11 cellular contexts compared by ENCODE assay signal in the genomic region with DNA sequence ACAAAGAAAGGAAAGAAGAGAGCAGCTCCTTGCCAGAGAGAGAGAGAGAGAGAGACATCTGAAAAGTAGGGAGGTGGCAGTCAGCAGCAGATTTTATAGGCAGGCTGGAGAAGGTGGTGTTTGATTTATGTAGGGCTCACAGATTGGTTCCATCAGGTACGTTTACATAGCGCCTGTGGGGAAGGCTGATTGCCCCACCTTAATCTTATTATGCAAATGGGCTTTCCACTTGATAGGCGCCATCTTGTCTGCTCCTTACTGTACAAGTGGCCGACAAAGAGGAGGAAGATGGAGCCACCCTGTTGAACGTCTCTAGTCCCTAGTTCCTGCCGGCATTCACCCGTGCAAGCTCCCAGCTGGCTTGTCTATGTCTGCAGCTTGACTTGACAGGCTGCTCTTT. TPM values are rescaled to one million over a fixed set of nuclear protein-coding genes. Genes with fewer than 3 reads are reported as not detected.
DNase-seq lines count a peak whose midpoint lies in the region; ATAC-seq and TF ChIP-seq lines count a peak whose summit lies in the region.
"Had no signal": no experiment of that assay in that cellular context is flagged by ENCODE, and none has a peak within 500 bp of the region (broad histone marks: within the 10 kb centered on the region; RNA-seq: fewer than 3 reads in every experiment).

No MANE protein-coding gene starts in this region.

- H3K4me3 Mint-ChIP-seq in Calu3 (ENCODE audit: low read depth, unreplicated experiment): no peak overlapping the region
- H3K4me3 Mint-ChIP-seq: effector memory CD8-positive, alpha-beta T cell had no signal

- no peaks in the 10 kb centered on the region for H3K79me2 ChIP-seq in mammary epithelial cell (ENCODE audit: insufficient read depth, low read length)

- H2AFZ ChIP-seq in mammary epithelial cell (ENCODE audit: low read depth, low read length): no peak overlapping the region

- DNase-seq in NCI-H128 (lab: John Stamatoyannopoulos, UW; ENCODE audit: unreplicated experiment) (peak; percentile 44), NCI-H774 (lab: John Stamatoyannopoulos, UW) (peak; percentile 47), NCI-H1092 (lab: John Stamatoyannopoulos, UW) (no peak), Calu3 (no peak), mammary epithelial cell (no peak)
- DNase-seq: effector memory CD8-positive, alpha-beta T cell had no signal

- intact Hi-C loops in Calu3 (cut with micrococcal nuclease; ENCODE audit: unreplicated experiment): no loop called here
- intact Hi-C loops in mammary epithelial cell (cut with micrococcal nuclease): no loop called here

- dilution Hi-C loops in mammary epithelial cell (cut with HindIII; ENCODE audit: low sequenced_read_pairs): no loop called here

- BruUV-seq in Calu3 (replicated peaks; lab: Mats Ljungman, UMichigan): no TSS peak
- no TSS peak for BruUV-seq in mammary epithelial cell (replicated peaks; lab: Mats Ljungman, UMichigan)

- no peak overlapping the region for H3K27ac Mint-ChIP-seq in Calu3 (ENCODE audit: unreplicated experiment)
- H3K27ac Mint-ChIP-seq: effector memory CD8-positive, alpha-beta T cell had no signal

- no peaks in the 10 kb centered on the region for H4K20me1 ChIP-seq in BLaER1 treated with 17β-estradiol and CSF1 and Interleukin-3, amounts not matched to agents 10 nM and 100 nM
- no peaks in the 10 kb centered on the region for H4K20me1 ChIP-seq in mammary epithelial cell (ENCODE audit: insufficient read depth, low read length)

- CTCF ChIA-PET in Calu3 (lab: Charles Lee) (no interaction called here), mammary epithelial cell (lab: Charles Lee; ENCODE audit: low non-redundant PET) (no interaction called here)

- in situ Hi-C loops in mammary epithelial cell (cut with MboI; ENCODE audit: low sequenced_read_pairs in 2 of 2): no loop called here

- H3K4me2 ChIP-seq in BLaER1 treated with 17β-estradiol and CSF1 and Interleukin-3, amounts not matched to agents 10 nM and 100 nM: peak overlapping the region in 6 of 11 experiments; percentile 6 to 87 (median 78); a peak in 10 of 22 replicates
- H3K4me2 ChIP-seq in mammary epithelial cell (ENCODE audit: insufficient read depth, low read depth, low read length): no peak overlapping the region

- H3K9me3 ChIP-seq in BLaER1 treated with 17β-estradiol and CSF1 and Interleukin-3, amounts not matched to agents 10 nM and 100 nM (replicated peaks in 1 of 11): peaks cover 28 to 53% (median 34%) of the 10 kb centered on the region in 11 experiments
- H3K9me3 ChIP-seq in iPS-15b (ENCODE audit: control insufficient read depth, insufficient read depth, low read length) (no peaks in the 10 kb centered on the region), mammary epithelial cell (replicated peaks; ENCODE audit: insufficient read depth, low read length) (no peaks in the 10 kb centered on the region)
- H3K9me3 ChIP-seq: SJSA1, thoracic aorta had no signal

- 0% methylated on average over 3 of the region's 7 CpGs for WGBS in mammary epithelial cell (ENCODE audit: low coverage, missing lambda C conversion rate)

- no peaks in the 10 kb centered on the region for H3K36me3 Mint-ChIP-seq in Calu3 (ENCODE audit: insufficient read depth, unreplicated experiment)

- peaks cover 0 to 18% (median 0%) of the 10 kb centered on the region in 11 experiments; a peak in 6 of 22 replicates for H3K27me3 ChIP-seq in BLaER1 treated with 17β-estradiol and CSF1 and Interleukin-3, amounts not matched to agents 10 nM and 100 nM
- H3K27me3 ChIP-seq in iPS-15b (ENCODE audit: control insufficient read depth, insufficient read depth, low read length): no peaks in the 10 kb centered on the region
- no peaks in the 10 kb centered on the region for H3K27me3 ChIP-seq in mammary epithelial cell (ENCODE audit: insufficient read depth, low read length)
- H3K27me3 ChIP-seq: SJSA1 had no signal

- no peak for TF ChIP-seq CTCF in Calu3 (IDR thresholded peaks at IDR 0.05; ENCODE audit: unreplicated experiment)
- TF ChIP-seq CTCF in mammary epithelial cell (conservative IDR thresholded peaks at IDR 0.05 in 1 of 2, IDR thresholded peaks at IDR 0.05 in 1 of 2; ENCODE audit: extremely low read depth in 1 of 2, insufficient read depth in 1 of 2, low read depth in 1 of 2, low read length in 2 of 2): no peak

- H3K9ac ChIP-seq in BLaER1 treated with 17β-estradiol and CSF1 and Interleukin-3, amounts not matched to agents 10 nM and 100 nM: no peak overlapping the region
- H3K9ac ChIP-seq in iPS-15b (ENCODE audit: low read depth, low read length) (no peak overlapping the region), mammary epithelial cell (ENCODE audit: insufficient read depth, low read length) (no peak overlapping the region)

- no peak overlapping the region for H3K4me3 ChIP-seq in BLaER1 treated with 17β-estradiol and CSF1 and Interleukin-3, amounts not matched to agents 10 nM and 100 nM
- H3K4me3 ChIP-seq in iPS-15b (ENCODE audit: low read depth, low read length) (peak overlapping the region; percentile 22), mammary epithelial cell (replicated peaks in 1 of 3; ENCODE audit: insufficient read depth in 1 of 3, low read depth in 2 of 3, low read length in 3 of 3) (no peak overlapping the region)
- H3K4me3 ChIP-seq: SJSA1, thoracic aorta had no signal

- no peak overlapping the region for H3K27ac ChIP-seq in BLaER1 treated with 17β-estradiol and CSF1 and Interleukin-3, amounts not matched to agents 10 nM and 100 nM
- H3K27ac ChIP-seq in mammary epithelial cell (ENCODE audit: insufficient read depth, low read depth, low read length): no peak overlapping the region
- H3K27ac ChIP-seq: SJSA1, thoracic aorta had no signal

- no peak for ATAC-seq in GM21528 (IDR thresholded peaks at IDR 0.05; ENCODE audit: low FRiP score, unreplicated experiment)
- ATAC-seq: effector memory CD8-positive, alpha-beta T cell had no signal

- H3K4me1 ChIP-seq in BLaER1 treated with 17β-estradiol and CSF1 and Interleukin-3, amounts not matched to agents 10 nM and 100 nM: peaks cover 12 to 50% (median 34%) of the 10 kb centered on the region in 10 experiments; a peak in 18 of 20 replicates
- H3K4me1 ChIP-seq in iPS-15b (ENCODE audit: control insufficient read depth, insufficient read depth, low read length) (peaks cover 14% of the 10 kb centered on the region), mammary epithelial cell (ENCODE audit: insufficient read depth, low read length) (no peaks in the 10 kb centered on the region)

- H3K27me3 Mint-ChIP-seq in Calu3 (ENCODE audit: unreplicated experiment): no peaks in the 10 kb centered on the region

- peaks cover 2% of the 10 kb centered on the region for H3K9me3 Mint-ChIP-seq in Calu3 (ENCODE audit: low read depth, unreplicated experiment)
- H3K9me3 Mint-ChIP-seq: effector memory CD8-positive, alpha-beta T cell had no signal

- no peaks in the 10 kb centered on the region for H3K4me1 Mint-ChIP-seq in Calu3 (ENCODE audit: low read depth, unreplicated experiment)

- peaks cover 0 to 4% (median 0%) of the 10 kb centered on the region in 11 experiments; a peak in 1 of 22 replicates for H3K36me3 ChIP-seq in BLaER1 treated with 17β-estradiol and CSF1 and Interleukin-3, amounts not matched to agents 10 nM and 100 nM
- no peaks in the 10 kb centered on the region for H3K36me3 ChIP-seq in iPS-15b (ENCODE audit: control insufficient read depth, insufficient read depth, low read length)
- no peaks in the 10 kb centered on the region for H3K36me3 ChIP-seq in mammary epithelial cell (ENCODE audit: insufficient read depth, low read length)
- H3K36me3 ChIP-seq: SJSA1, thoracic aorta had no signal

RNA-seq across cellular contexts. Expression of gene DHRSX, which starts 49.1 kb away (rescaled TPM):
- 18.7 and 21.5 TPM in 2 replicates for total RNA-seq in Calu3 (2022)
- 10 to 100 TPM; 14.3 to 21.7 TPM for total RNA-seq in mammary epithelial cell
- 11.8 TPM for polyA plus RNA-seq in mammary epithelial cell
- polyA minus RNA-seq in mammary epithelial cell: 13.0 TPM

RNA-seq across cellular contexts. Expression of gene ZBED1, which starts 49.1 kb away (rescaled TPM):
- 15.1 and 17.3 TPM in 2 replicates for total RNA-seq in Calu3 (2022)
- 10 to 100 TPM; 11.9 to 42.0 TPM for total RNA-seq in mammary epithelial cell
- 9.1 TPM for polyA plus RNA-seq in mammary epithelial cell
- 20.4 TPM for polyA minus RNA-seq in mammary epithelial cell

Comparison
In these comparisons a context has a peak if more than half of its experiments do, and no peak if none do; other contexts are left out.
1. DNase-seq: peak in NCI-H128 (single experiment) and NCI-H774 (single experiment); none in NCI-H1092 (single experiment), Calu3 (single experiment) and mammary epithelial cell (single experiment).